ENCODE assay signal across 8 cellular contexts in the genomic region with DNA sequence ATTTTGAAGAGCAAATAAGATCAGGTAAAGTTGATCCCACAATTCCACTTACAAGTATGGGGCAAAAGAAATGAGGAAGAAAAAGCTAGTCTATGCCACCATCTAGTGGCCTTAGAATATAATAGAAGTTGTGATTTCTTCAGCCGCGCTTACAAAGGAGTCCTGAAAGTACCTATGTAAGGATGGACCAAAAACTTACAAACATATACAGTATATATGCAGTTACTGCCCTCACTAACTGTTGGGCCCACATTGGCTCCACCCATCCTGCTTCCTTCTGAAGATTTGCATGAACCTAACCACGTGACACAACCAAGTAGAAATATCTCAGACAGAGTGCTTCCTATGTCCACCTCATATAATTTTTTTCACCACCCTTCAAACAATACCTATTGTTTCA. TPM values are rescaled to one million over a fixed set of nuclear protein-coding genes. Genes with fewer than 3 reads are reported as not detected.
DNase-seq lines count a peak whose midpoint lies in the region; ATAC-seq, FAIRE-seq and TF ChIP-seq lines count a peak whose summit lies in the region.

No MANE protein-coding gene starts in this region.

- no peak overlapping the region for H2BK5ac ChIP-seq in H1 (ENCODE audit: low read depth, low read length)

- H3K27me3 ChIP-seq in MM.1S (replicated peaks; ENCODE audit: insufficient read depth, low read length) (no peaks in the 10 kb centered on the region), PC-3 (ENCODE audit: low read length) (no peaks in the 10 kb centered on the region), H1 (replicated peaks in 1 of 4; ENCODE audit: control insufficient read depth in 3 of 4, extremely low read depth in 1 of 4, insufficient read depth in 3 of 4, low read length in 3 of 4) (no peaks in the 10 kb centered on the region), neural progenitor cell (no peaks in the 10 kb centered on the region), spleen (replicated peaks in 1 of 7) (no peaks in the 10 kb centered on the region)

- 20% methylated on average over 3 of the region's 3 CpGs; no CpG with 5 or more reads in 1 of the 2 experiments for WGBS in H1 (ENCODE audit: extremely low coverage in 1 of 2, insufficient coverage in 1 of 2, insufficient read length in 1 of 2, insufficient replicate concordance in 2 of 2, low coverage in 1 of 2, low lambda C conversion rate in 2 of 2, missing lambda C conversion rate in 1 of 2), 2 experiments
- 18 to 36% (median 25%) methylated on average over 3 of the region's 3 CpGs for WGBS in spleen, 5 donors

- no peaks in the 10 kb centered on the region for H3F3A ChIP-seq in MM.1S (ENCODE audit: insufficient read depth, low read length)
- H3F3A ChIP-seq in PC-3 (ENCODE audit: low read length, unreplicated experiment): no peaks in the 10 kb centered on the region
- H3F3A ChIP-seq in neural progenitor cell (ENCODE audit: low read depth): no peaks in the 10 kb centered on the region

- 0 out of 2 replicates have a peak, but pooled peaks cover 4% of the 10 kb centered on the region for H3K4me1 ChIP-seq in MM.1S (ENCODE audit: low read length)
- H3K4me1 ChIP-seq in PC-3 (ENCODE audit: insufficient read depth, low read length): no peaks in the 10 kb centered on the region
- H3K4me1 ChIP-seq in H1 (replicated peaks in 1 of 4; ENCODE audit: control insufficient read depth in 3 of 4, insufficient read depth in 4 of 4, low read length in 3 of 4): no peaks in the 10 kb centered on the region
- H3K4me1 ChIP-seq in neural progenitor cell: no peaks in the 10 kb centered on the region
- no peaks in the 10 kb centered on the region for H3K4me1 ChIP-seq in spleen

- no peak overlapping the region for H3K18ac ChIP-seq in H1 (ENCODE audit: extremely low read depth, low read length)

- no peak for TF ChIP-seq POLR2A in H1 (IDR thresholded peaks at IDR 0.05; ENCODE audit: control extremely low read depth in 1 of 2, low read depth in 2 of 2, low read length in 2 of 2)
- no peak for TF ChIP-seq POLR2A in spleen (IDR thresholded peaks at IDR 0.05)

- no peak overlapping the region for H3K56ac ChIP-seq in H1 (replicated peaks; ENCODE audit: insufficient read length, low read depth, low read length)

- H4K8ac ChIP-seq in H1 (ENCODE audit: extremely low read depth, insufficient read depth, low read length): no peak overlapping the region

- no peak overlapping the region for H2AK5ac ChIP-seq in H1 (ENCODE audit: low read depth, low read length)

- no peak overlapping the region for H3K23ac ChIP-seq in H1 (ENCODE audit: insufficient read length)

- no peak overlapping the region for H3K14ac ChIP-seq in H1 (ENCODE audit: insufficient read length)

- TF ChIP-seq CTCF in GM12865 (IDR thresholded peaks at IDR 0.05; ENCODE audit: insufficient read depth, low read depth, low read length, missing control alignments) (peak; percentile 26), HFFc6 (IDR thresholded peaks at IDR 0.05) (peak; percentile 78), MM.1S (IDR thresholded peaks at IDR 0.05; ENCODE audit: low read length) (peak; percentile 54), PC-3 (conservative IDR thresholded peaks at IDR 0.05; ENCODE audit: low read depth, low read length) (peak; percentile 65), H1 (IDR thresholded peaks at IDR 0.05; ENCODE audit: control extremely low read depth in 1 of 3, insufficient read depth in 1 of 3, low read depth in 1 of 3, low read length in 3 of 3) (peak in 2 of 3 experiments; percentile 42 to 48; a peak in 2 of 4 replicates), neural progenitor cell (IDR thresholded peaks at IDR 0.05) (peak; percentile 72), spleen (IDR thresholded peaks at IDR 0.05 in 8 of 11, conservative IDR thresholded peaks at IDR 0.05 in 3 of 11) (peak in 4 of 11 experiments; percentile 7 to 12 (median 10))

- H3K36me3 Mint-ChIP-seq in HFFc6 (ENCODE audit: low read depth) (no peaks in the 10 kb centered on the region), neural progenitor cell (no peaks in the 10 kb centered on the region)

- H3K4me3 ChIP-seq in GM12865 (ENCODE audit: low read depth, low read length) (no peak overlapping the region), MM.1S (ENCODE audit: low read length) (no peak overlapping the region), PC-3 (ENCODE audit: low read length) (no peak overlapping the region), H1 (ENCODE audit: extremely low read depth in 1 of 4, insufficient read depth in 2 of 4, low read depth in 3 of 4, low read length in 4 of 4) (no peak overlapping the region), neural progenitor cell (no peak overlapping the region), spleen (no peak overlapping the region)

- H3K27me3 Mint-ChIP-seq in HFFc6 (ENCODE audit: insufficient read depth) (no peaks in the 10 kb centered on the region; the same call in 1 of the 2 replicates), neural progenitor cell (ENCODE audit: insufficient read depth, low read depth) (no peaks in the 10 kb centered on the region)

- H3K4me1 Mint-ChIP-seq in HFFc6 (ENCODE audit: low read depth): no peaks in the 10 kb centered on the region
- H3K4me1 Mint-ChIP-seq in neural progenitor cell: no peaks in the 10 kb centered on the region

- H3K4me3 Mint-ChIP-seq in HFFc6: no peak overlapping the region
- H3K4me3 Mint-ChIP-seq in neural progenitor cell: no peak overlapping the region

- H3K27ac Mint-ChIP-seq in HFFc6 (no peak overlapping the region), neural progenitor cell (no peak overlapping the region)

- H3K27ac ChIP-seq in MM.1S (ENCODE audit: low read length) (no peak overlapping the region), PC-3 (ENCODE audit: low read length) (no peak overlapping the region), H1 (ENCODE audit: low read depth, low read length) (no peak overlapping the region), neural progenitor cell (no peak overlapping the region), spleen (no peak overlapping the region)

- H3K9ac ChIP-seq in MM.1S (ENCODE audit: low read length) (no peak overlapping the region), PC-3 (ENCODE audit: low read length) (no peak overlapping the region), H1 (replicated peaks in 1 of 4; ENCODE audit: extremely low read depth in 1 of 4, low read depth in 3 of 4, low read length in 3 of 4) (no peak overlapping the region), neural progenitor cell (no peak overlapping the region)

- CTCF ChIA-PET in PC-3 (lab: Charles Lee) (no interaction called here), H1 (lab: Charles Lee; ENCODE audit: partially characterized antibody) (interaction anchor here (0.6 kb wide), 1 partner anchor 53 kb away, joined by 3 read pairs; no protein-coding TSS in a partner anchor)

- H3K36me3 ChIP-seq in MM.1S (replicated peaks; ENCODE audit: insufficient read depth, low read length) (no peaks in the 10 kb centered on the region), PC-3 (ENCODE audit: low read depth, low read length) (no peaks in the 10 kb centered on the region), H1 (ENCODE audit: control insufficient read depth in 2 of 4, insufficient read depth in 4 of 4, low read length in 3 of 4) (no peaks in the 10 kb centered on the region), neural progenitor cell (no peaks in the 10 kb centered on the region), spleen (no peaks in the 10 kb centered on the region)

- peak; percentile 67 for DNase-seq in A172 (ENCODE audit: low spot score)
- peak; percentile 54 for DNase-seq in GM12865 (ENCODE audit: low read depth)
- peak; percentile 39 for DNase-seq in HFFc6
- DNase-seq in MM.1S: peak; percentile 76
- peak; percentile 66 for DNase-seq in PC-3
- no peak for DNase-seq in H1 (ENCODE audit: low read depth in 1 of 2, low spot score in 2 of 2)
- peak; percentile 73 for DNase-seq in neural progenitor cell (ENCODE audit: low spot score)
- no peak for DNase-seq in spleen

- peak; percentile 83 for FAIRE-seq in H1 (lab: Jason Lieb, UNC)

- no peak overlapping the region for H4K91ac ChIP-seq in H1 (replicated peaks; ENCODE audit: insufficient read length, low read length)

- no peaks in the 10 kb centered on the region for H3K9me3 ChIP-seq in MM.1S (replicated peaks; ENCODE audit: insufficient read depth, low read length)
- H3K9me3 ChIP-seq in PC-3 (ENCODE audit: low read length): no peaks in the 10 kb centered on the region
- H3K9me3 ChIP-seq in H1 (ENCODE audit: insufficient read depth in 2 of 2, low read depth in 1 of 2, low read length in 1 of 2): no peaks in the 10 kb centered on the region
- H3K9me3 ChIP-seq in neural progenitor cell (ENCODE audit: low read depth): no peaks in the 10 kb centered on the region
- H3K9me3 ChIP-seq in spleen: no peaks in the 10 kb centered on the region

- H4K20me1 ChIP-seq in MM.1S (ENCODE audit: insufficient read depth, low read length) (no peaks in the 10 kb centered on the region), PC-3 (ENCODE audit: low read length) (no peaks in the 10 kb centered on the region), H1 (replicated peaks in 1 of 2; ENCODE audit: control insufficient read depth in 1 of 2, insufficient read depth in 2 of 2, low read length in 2 of 2) (no peaks in the 10 kb centered on the region), neural progenitor cell (ENCODE audit: low read depth) (no peaks in the 10 kb centered on the region)

- no peak overlapping the region for H4K5ac ChIP-seq in H1 (ENCODE audit: insufficient read length, low read depth, low read length)

- H2BK120ac ChIP-seq in H1 (replicated peaks; ENCODE audit: low read depth, low read length): no peak overlapping the region

- H2BK12ac ChIP-seq in H1 (ENCODE audit: low read depth, low read length): no peak overlapping the region

- H2BK15ac ChIP-seq in H1 (ENCODE audit: low read length): no peak overlapping the region

- POLR2A ChIA-PET in PC-3 (lab: Charles Lee; ENCODE audit: unreplicated experiment): no interaction called here
- POLR2A ChIA-PET in H1 (lab: Charles Lee; ENCODE audit: partially characterized antibody): no interaction called here

- no peaks in the 10 kb centered on the region for H3K23me2 ChIP-seq in H1 (ENCODE audit: low read depth, low read length)

- intact Hi-C loops in PC-3 (cut with micrococcal nuclease) (loop anchor here (1.0 kb wide), 3 partner anchors 61 to 185 kb away; no protein-coding TSS in a partner anchor), spleen (cut with DNase I; ENCODE audit: low total_unique reads) (no loop called here)

- no peak for TF ChIP-seq EP300 in H1 (IDR thresholded peaks at IDR 0.05; ENCODE audit: borderline replicate concordance in 1 of 2, low read depth in 2 of 2, low read length in 2 of 2)

- ATAC-seq in PC-3: peak; percentile 67

- H3K4ac ChIP-seq in H1 (replicated peaks; ENCODE audit: insufficient read length, low read depth, low read length): no peak overlapping the region

- peak overlapping the region; percentile 24; the same call in 1 of the 2 replicates for H2AFZ ChIP-seq in MM.1S (ENCODE audit: low read length)
- no peak overlapping the region for H2AFZ ChIP-seq in PC-3 (ENCODE audit: low read length)
- no peak overlapping the region for H2AFZ ChIP-seq in H1 (ENCODE audit: low read length)
- peak overlapping the region; percentile 51 for H2AFZ ChIP-seq in neural progenitor cell (replicated peaks)

- H3K9me3 Mint-ChIP-seq in HFFc6 (no peaks in the 10 kb centered on the region), neural progenitor cell (peaks cover 3% of the 10 kb centered on the region)

- peak; percentile 83 to 88 for TF ChIP-seq RAD21 in H1 (IDR thresholded peaks at IDR 0.05 in 1 of 2, conservative IDR thresholded peaks at IDR 0.05 in 1 of 2; ENCODE audit: low read depth in 2 of 2, low read length in 2 of 2)

- H3K4me2 ChIP-seq in MM.1S (ENCODE audit: low read depth, low read length): no peak overlapping the region
- H3K4me2 ChIP-seq in PC-3 (ENCODE audit: low read length): no peak overlapping the region
- H3K4me2 ChIP-seq in H1 (ENCODE audit: insufficient read depth in 1 of 2, low read depth in 2 of 2, low read length in 2 of 2): no peak overlapping the region
- H3K4me2 ChIP-seq in neural progenitor cell: no peak overlapping the region

- H3K79me2 ChIP-seq in MM.1S (ENCODE audit: low read length) (no peaks in the 10 kb centered on the region), PC-3 (ENCODE audit: low read length) (no peaks in the 10 kb centered on the region), H1 (ENCODE audit: control insufficient read depth in 1 of 2, insufficient read depth in 2 of 2, low read length in 2 of 2) (no peaks in the 10 kb centered on the region), neural progenitor cell (ENCODE audit: low read depth) (no peaks in the 10 kb centered on the region)

- H2BK20ac ChIP-seq in H1 (ENCODE audit: low read length): no peak overlapping the region

- H3K9me2 ChIP-seq in MM.1S (replicated peaks; ENCODE audit: insufficient read depth, low read length) (no peaks in the 10 kb centered on the region), PC-3 (replicated peaks; ENCODE audit: low read length) (no peaks in the 10 kb centered on the region)

- BruUV-seq in PC-3 (replicated peaks; lab: Mats Ljungman, UMichigan): no TSS peak

- no peaks in the 10 kb centered on the region for H3K79me1 ChIP-seq in H1 (ENCODE audit: low read depth, low read length)

RNA-seq across cellular contexts. Expression of a gene that starts 11.7 kb away (rescaled TPM):
- total RNA-seq in A172 (2014; rRNA removed; shearing (Covaris generic)): not detected in 2 replicates
- total RNA-seq in HFFc6 (2021; fragmentation: NEBNext Ultra II Directional; extraction: Animal tissue kit (Norgen Biotek cat#: 25700)): not detected
- not detected in 2 replicates for total RNA-seq in PC-3 (2014; rRNA removed)
- total RNA-seq in H1 (2021; fragmentation: NEBNext Ultra II Directional; extraction: Animal tissue kit (Norgen Biotek cat#: 25700)): not detected in 2 replicates
- not detected in 2 replicates for polyA plus RNA-seq in H1 (2011; rRNA removed)
- polyA plus RNA-seq in H1 (2011; cell fraction: cytosol; rRNA removed): not detected
- polyA plus RNA-seq in H1 (2011; cell fraction: nucleus; rRNA removed): not detected
- polyA plus RNA-seq in H1 (2012, experiment 1 of 2): not detected in 4 replicates
- polyA plus RNA-seq in H1 (2012, experiment 2 of 2): not detected
- not detected for polyA plus RNA-seq in H1 (2013, experiment 1 of 2)
- not detected for polyA plus RNA-seq in H1 (2013, experiment 2 of 2)
- polyA minus RNA-seq in H1 (2011; rRNA and poly(A)+ RNA removed): not detected in 2 replicates
- not detected for polyA minus RNA-seq in H1 (2011; cell fraction: cytosol; rRNA and poly(A)+ RNA removed)
- polyA minus RNA-seq in H1 (2011; cell fraction: nucleus; rRNA and poly(A)+ RNA removed): not detected
- not detected in 2 replicates for total RNA-seq in neural progenitor cell (ENCODE audit: low replicate concordance)
- not detected for total RNA-seq in spleen
- not detected for polyA plus RNA-seq in spleen

Comparison
In these comparisons a context has a peak if more than half of its experiments do, and no peak if none do; other contexts are left out.
1. DNase-seq: peak in A172 (single experiment), GM12865 (single experiment), HFFc6 (single experiment), MM.1S (single experiment), PC-3 (single experiment) and neural progenitor cell (single experiment); none in H1 (0 of 2) and spleen (single experiment).
2. H2AFZ ChIP-seq: peak in MM.1S (single experiment) and neural progenitor cell (single experiment); none in PC-3 (single experiment) and H1 (single experiment).